In genomic region chr16:89602273-89602951, GRCh38 we compare ENCODE assay signal across 1 cellular context.
TF ChIP-seq lines count a peak whose summit lies in the region.

No MANE protein-coding gene starts in this region.

TF ChIP-seq in WTC11, 78 proteins besides CTCF, POLR2A, EP300 and RAD21 (continued from another document):
- TF ChIP-seq AR (CRISPR knock-in tag; IDR thresholded peaks at IDR 0.05), result no peak
- no peak for TF ChIP-seq CBFB (CRISPR knock-in tag; IDR thresholded peaks at IDR 0.05; ENCODE audit: low read depth)
- TF ChIP-seq ZNF263 (CRISPR knock-in tag; IDR thresholded peaks at IDR 0.05; ENCODE audit: low read depth), result no peak
- no peak for TF ChIP-seq PRRX2 (CRISPR knock-in tag; IDR thresholded peaks at IDR 0.05)
- no peak for TF ChIP-seq USF2 (CRISPR knock-in tag; IDR thresholded peaks at IDR 0.05)
- TF ChIP-seq NFE2L1 (CRISPR knock-in tag; IDR thresholded peaks at IDR 0.05), result no peak
- TF ChIP-seq ATF6 (CRISPR knock-in tag; IDR thresholded peaks at IDR 0.05), result no peak
- no peak for TF ChIP-seq ZNF317 (CRISPR knock-in tag; IDR thresholded peaks at IDR 0.05; ENCODE audit: borderline replicate concordance, low read depth)
- no peak; the same call in 1 of the 2 replicates for TF ChIP-seq TP53 (CRISPR knock-in tag; IDR thresholded peaks at IDR 0.05)
- TF ChIP-seq MLX (CRISPR knock-in tag; IDR thresholded peaks at IDR 0.05), result no peak
- TF ChIP-seq NR3C1 (CRISPR knock-in tag; conservative IDR thresholded peaks at IDR 0.05; ENCODE audit: low read depth), result no peak
- TF ChIP-seq ZNF532 (CRISPR knock-in tag; IDR thresholded peaks at IDR 0.05; ENCODE audit: borderline replicate concordance), result no peak
- TF ChIP-seq ZMAT4 (CRISPR knock-in tag; IDR thresholded peaks at IDR 0.05), result no peak
- TF ChIP-seq NFATC4 (CRISPR knock-in tag; IDR thresholded peaks at IDR 0.05), result no peak
TF ChIP-seq in WTC11: peak in this region for 0.
